Comparison of ENCODE assay signal across 8 cellular contexts in the genomic region with DNA sequence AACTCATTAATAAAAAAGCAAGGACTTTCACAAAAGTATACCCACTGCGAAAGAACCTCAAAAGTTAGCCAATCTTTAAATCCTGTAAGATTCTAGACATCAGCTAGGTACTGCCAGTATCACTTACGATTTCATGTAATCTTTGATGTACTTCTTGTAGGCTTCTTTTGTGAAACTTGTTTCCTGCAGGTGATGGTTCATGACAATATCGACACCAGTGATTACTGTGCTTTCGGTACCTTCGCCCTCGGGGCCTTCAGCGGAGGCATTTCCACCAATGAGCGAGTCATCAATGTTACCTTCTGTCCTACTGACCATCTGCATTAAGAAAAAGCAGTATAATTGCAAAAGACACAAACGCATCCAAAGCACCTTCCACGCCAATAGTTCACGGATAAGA. TPM values are rescaled to one million over a fixed set of nuclear protein-coding genes. Genes with fewer than 3 reads are reported as not detected.
A peak's percentile ranks its signal among the peaks of the same experiment; 100 is the strongest.
DNase-seq lines count a peak whose midpoint lies in the region; ATAC-seq lines count a peak whose summit lies in the region.

No MANE protein-coding gene starts in this region.

- H3K27me3 Mint-ChIP-seq in activated naive CD4-positive, alpha-beta T cell treated with anti-CD3 and anti-CD28 coated beads, Interleukin-2, amount 10 ng/mL, durations not matched to agents 7 days and 5 days = peaks cover 4% of the 10 kb centered on the region
- H3K27me3 Mint-ChIP-seq in immature natural killer cell (ENCODE audit: low read depth in 3 of 3) = peaks cover 16 to 44% (median 20%) of the 10 kb centered on the region in 3 donors

- H3K27me3 ChIP-seq in HUES64 (ENCODE audit: insufficient read depth, low read length) = no peaks in the 10 kb centered on the region

- H3K27ac Mint-ChIP-seq in activated naive CD4-positive, alpha-beta T cell treated with anti-CD3 and anti-CD28 coated beads, Interleukin-2, amount 10 ng/mL, durations not matched to agents 7 days and 5 days = peak overlapping the region; percentile 100
- peak overlapping the region; percentile 98 to 100 (median 100) for H3K27ac Mint-ChIP-seq in immature natural killer cell
- peak overlapping the region; percentile 98 for H3K27ac Mint-ChIP-seq in stimulated activated effector memory CD8-positive, alpha-beta T cell treated with anti-CD3 and anti-CD28 coated beads, Interleukin-12 subunit alpha, Interleukin-12 subunit beta, amount 100 ng/mL, for 72 hours

- peak overlapping the region; percentile 100 for H3K27ac ChIP-seq in HUES64 (ENCODE audit: low read depth, low read length)

- peak overlapping the region; percentile 99 for H3K9ac ChIP-seq in HUES64 (ENCODE audit: low read depth, low read length)

- peak overlapping the region; percentile 99 for H3K4me3 Mint-ChIP-seq in activated naive CD4-positive, alpha-beta T cell treated with anti-CD3 and anti-CD28 coated beads, Interleukin-2, amount 10 ng/mL, durations not matched to agents 7 days and 5 days
- H3K4me3 Mint-ChIP-seq in immature natural killer cell = peak overlapping the region; percentile 95 to 98 (median 97)
- peak overlapping the region; percentile 94 for H3K4me3 Mint-ChIP-seq in stimulated activated effector memory CD8-positive, alpha-beta T cell treated with anti-CD3 and anti-CD28 coated beads, Interleukin-12 subunit alpha, Interleukin-12 subunit beta, amount 100 ng/mL, for 72 hours

- ATAC-seq in stimulated activated effector memory CD8-positive, alpha-beta T cell treated with anti-CD3 and anti-CD28 coated beads, Interleukin-12 subunit alpha, Interleukin-12 subunit beta, amount 100 ng/mL, for 72 hours = no peak
- ATAC-seq in HG02870 (IDR thresholded peaks at IDR 0.05; ENCODE audit: unreplicated experiment) = no peak

- DNase-seq in activated naive CD4-positive, alpha-beta T cell treated with anti-CD3 and anti-CD28 coated beads, Interleukin-2, amount 10 ng/mL, durations not matched to agents 7 days and 5 days = peak; percentile 57
- DNase-seq in immature natural killer cell (no peak), D341Med (ENCODE audit: low spot score) (no peak), medulla oblongata (ENCODE audit: extremely low spot score) (no peak)
- peak in 1 of 2 donors; percentile 65 for DNase-seq in stimulated activated effector memory CD8-positive, alpha-beta T cell treated with anti-CD3 and anti-CD28 coated beads, Interleukin-12 subunit alpha, Interleukin-12 subunit beta, amount 100 ng/mL, for 72 hours (ENCODE audit: low spot score in 2 of 2)
- DNase-seq in central memory CD4-positive, alpha-beta T cell = no peak

- H3K4me1 Mint-ChIP-seq in activated naive CD4-positive, alpha-beta T cell treated with anti-CD3 and anti-CD28 coated beads, Interleukin-2, amount 10 ng/mL, durations not matched to agents 7 days and 5 days = peaks cover 76% of the 10 kb centered on the region
- H3K4me1 Mint-ChIP-seq in immature natural killer cell = peaks cover 71 to 86% of the 10 kb centered on the region in 2 donors
- peaks cover 51% of the 10 kb centered on the region for H3K4me1 Mint-ChIP-seq in stimulated activated effector memory CD8-positive, alpha-beta T cell treated with anti-CD3 and anti-CD28 coated beads, Interleukin-12 subunit alpha, Interleukin-12 subunit beta, amount 100 ng/mL, for 72 hours

- peaks cover 70% of the 10 kb centered on the region for H3K36me3 Mint-ChIP-seq in activated naive CD4-positive, alpha-beta T cell treated with anti-CD3 and anti-CD28 coated beads, Interleukin-2, amount 10 ng/mL, durations not matched to agents 7 days and 5 days
- peaks cover 16 to 45% (median 24%) of the 10 kb centered on the region in 3 donors for H3K36me3 Mint-ChIP-seq in immature natural killer cell
- H3K36me3 Mint-ChIP-seq in stimulated activated effector memory CD8-positive, alpha-beta T cell treated with anti-CD3 and anti-CD28 coated beads, Interleukin-12 subunit alpha, Interleukin-12 subunit beta, amount 100 ng/mL, for 72 hours = peaks cover 100% of the 10 kb centered on the region

- no peaks in the 10 kb centered on the region for H3K9me3 ChIP-seq in HUES64 (ENCODE audit: insufficient read depth, low read depth, low read length)

- H3K9me3 Mint-ChIP-seq in activated naive CD4-positive, alpha-beta T cell treated with anti-CD3 and anti-CD28 coated beads, Interleukin-2, amount 10 ng/mL, durations not matched to agents 7 days and 5 days = no peaks in the 10 kb centered on the region
- no peaks in the 10 kb centered on the region for H3K9me3 Mint-ChIP-seq in immature natural killer cell
- H3K9me3 Mint-ChIP-seq in stimulated activated effector memory CD8-positive, alpha-beta T cell treated with anti-CD3 and anti-CD28 coated beads, Interleukin-12 subunit alpha, Interleukin-12 subunit beta, amount 100 ng/mL, for 72 hours = no peaks in the 10 kb centered on the region

- H3K36me3 ChIP-seq in HUES64 (ENCODE audit: insufficient read depth, low read length) = peaks cover 61% of the 10 kb centered on the region

- H3K4me1 ChIP-seq in HUES64 (ENCODE audit: insufficient read depth, low read length) = peaks cover 14% of the 10 kb centered on the region

- peak overlapping the region; percentile 89 for H3K4me3 ChIP-seq in HUES64 (ENCODE audit: low read length)

- CTCF ChIA-PET in activated naive CD4-positive, alpha-beta T cell treated with anti-CD3 and anti-CD28 coated beads, Interleukin-2, amount 10 ng/mL, durations not matched to agents 7 days and 5 days (lab: Charles Lee) = interaction anchor here (1.3 to 3.6 kb wide), 3 partner anchors 10 to 31 kb away, joined by 3 to 19 read pairs (median 6); no protein-coding TSS in a partner anchor

- 24% methylated on average over 10 of the region's 11 CpGs for WGBS in HUES64

RNA-seq across cellular contexts. Expression of gene TPT1, which starts 1.1 kb away (rescaled TPM):
- polyA plus RNA-seq in HUES64 (2013, experiment 1 of 2) = 1,723 TPM
- 1,939 TPM for polyA plus RNA-seq in HUES64 (2013, experiment 2 of 2)
- 1,000 to 10,000 TPM; 1,111 to 3,245 (median 1,774) TPM for polyA plus RNA-seq in immature natural killer cell
